Comparison of ENCODE assay signal across 8 cellular contexts in genomic region chr2:75640621-75641121, GRCh38. TPM values are rescaled to one million over a fixed set of nuclear protein-coding genes. Genes with fewer than 3 reads are reported as not detected.
DNase-seq lines count a peak whose midpoint lies in the region; ATAC-seq and TF ChIP-seq lines count a peak whose summit lies in the region.

No MANE protein-coding gene starts in this region.

- no peak overlapping the region for H2AFZ ChIP-seq in mesenchymal stem cell (ENCODE audit: low read depth, low read length)

- no peaks in the 10 kb centered on the region for H3K9me3 ChIP-seq in mesenchymal stem cell (ENCODE audit: control insufficient read depth, low read length)

- no peak overlapping the region for H3K18ac ChIP-seq in mesenchymal stem cell (ENCODE audit: low read depth in 1 of 2, low read length in 2 of 2)

- no peak overlapping the region for H3K4me2 ChIP-seq in mesenchymal stem cell (ENCODE audit: low read length, poor library complexity, severe bottlenecking)

- H3K4ac ChIP-seq in mesenchymal stem cell (ENCODE audit: low read depth in 1 of 2, low read length in 2 of 2), result no peak overlapping the region

- H3K9me3 Mint-ChIP-seq in activated CD4-positive, alpha-beta T cell treated with anti-CD3 and anti-CD28 coated beads, Interleukin-2, amount 10 ng/mL, durations not matched to agents 7 days and 5 days, result no peaks in the 10 kb centered on the region

- H3K27ac Mint-ChIP-seq in activated CD4-positive, alpha-beta T cell treated with anti-CD3 and anti-CD28 coated beads, Interleukin-2, amount 10 ng/mL, durations not matched to agents 7 days and 5 days, result no peak overlapping the region

- no peaks in the 10 kb centered on the region for H3K4me1 ChIP-seq in mesenchymal stem cell (ENCODE audit: control insufficient read depth, insufficient read depth, low read depth, low read length)

- H3K27me3 Mint-ChIP-seq in activated CD4-positive, alpha-beta T cell treated with anti-CD3 and anti-CD28 coated beads, Interleukin-2, amount 10 ng/mL, durations not matched to agents 7 days and 5 days, result peaks cover 25% of the 10 kb centered on the region

- no peak overlapping the region for H2BK120ac ChIP-seq in mesenchymal stem cell (ENCODE audit: low read depth, low read length)

- no peaks in the 10 kb centered on the region for H3K36me3 Mint-ChIP-seq in activated CD4-positive, alpha-beta T cell treated with anti-CD3 and anti-CD28 coated beads, Interleukin-2, amount 10 ng/mL, durations not matched to agents 7 days and 5 days (ENCODE audit: low read depth)

- no peak overlapping the region for H4K91ac ChIP-seq in mesenchymal stem cell (ENCODE audit: low read length)

- H2AK5ac ChIP-seq in mesenchymal stem cell (ENCODE audit: low read length, severe bottlenecking), result no peak overlapping the region

- H2BK12ac ChIP-seq in mesenchymal stem cell (ENCODE audit: low read length in 2 of 2), result no peak overlapping the region

- no peaks in the 10 kb centered on the region for H3K36me3 ChIP-seq in mesenchymal stem cell (ENCODE audit: control insufficient read depth in 1 of 2, insufficient read depth in 2 of 2, low read depth in 1 of 2, low read length in 2 of 2)

- CTCF ChIA-PET in activated CD4-positive, alpha-beta T cell treated with anti-CD3 and anti-CD28 coated beads, Interleukin-2, amount 10 ng/mL, durations not matched to agents 7 days and 5 days (lab: Charles Lee), result interaction anchor here (0.8 to 1.3 kb wide), 5 partner anchors 11 to 27 kb away, joined by 3 to 4 read pairs (median 3); no protein-coding TSS in a partner anchor

- H4K8ac ChIP-seq in mesenchymal stem cell (ENCODE audit: low read length), result no peak overlapping the region

- no peak overlapping the region for H3K14ac ChIP-seq in mesenchymal stem cell (ENCODE audit: low read length in 2 of 2)

- H3K23ac ChIP-seq in mesenchymal stem cell (ENCODE audit: low read length in 2 of 2), result no peak overlapping the region

- no peak overlapping the region for H2BK15ac ChIP-seq in mesenchymal stem cell (ENCODE audit: low read depth, poor library complexity, severe bottlenecking)

- peak overlapping the region; percentile 73 for H3K9ac ChIP-seq in mesenchymal stem cell (ENCODE audit: low read length)

- TF ChIP-seq CTCF in AG09319 (IDR thresholded peaks at IDR 0.05; ENCODE audit: low read depth, low read length), result no peak; the same call in none of the 2 replicates

- ATAC-seq in GM18511 (IDR thresholded peaks at IDR 0.05; ENCODE audit: unreplicated experiment) (peak; percentile 97), HG02943 (IDR thresholded peaks at IDR 0.05; ENCODE audit: low read depth, unreplicated experiment) (peak; percentile 94)

- 0% methylated on average over 2 of the region's 3 CpGs for WGBS in mesenchymal stem cell

- DNase-seq in AG09319 (ENCODE audit: extremely low read depth, low read depth), result peak; percentile 37
- DNase-seq in NCI-H2171 (lab: John Stamatoyannopoulos, UW), result peak; percentile 35
- peak; percentile 54 for DNase-seq in activated CD4-positive, alpha-beta T cell treated with anti-CD3 and anti-CD28 coated beads, Interleukin-2, amount 10 ng/mL, durations not matched to agents 7 days and 5 days
- peak; percentile 60 for DNase-seq in ecto neural progenitor cell (ENCODE audit: low spot score)
- DNase-seq in mesenchymal stem cell, result peak; percentile 78
- DNase-seq in stimulated activated CD8-positive, alpha-beta memory T cell treated with anti-CD3 and anti-CD28 coated beads, Interleukin-4, amount 100 ng/mL, for 24 hours (ENCODE audit: low read depth), result peak; percentile 31

- H3K4me3 Mint-ChIP-seq in activated CD4-positive, alpha-beta T cell treated with anti-CD3 and anti-CD28 coated beads, Interleukin-2, amount 10 ng/mL, durations not matched to agents 7 days and 5 days, result no peak overlapping the region

- peaks cover 9 to 12% of the 10 kb centered on the region in 2 experiments for H3K27me3 ChIP-seq in mesenchymal stem cell (ENCODE audit: control insufficient read depth in 1 of 2, insufficient read depth in 1 of 2, low read length in 2 of 2)

- no peak overlapping the region for H3K27ac ChIP-seq in mesenchymal stem cell (ENCODE audit: low read length, poor library complexity, severe bottlenecking)

- H3K4me1 Mint-ChIP-seq in activated CD4-positive, alpha-beta T cell treated with anti-CD3 and anti-CD28 coated beads, Interleukin-2, amount 10 ng/mL, durations not matched to agents 7 days and 5 days, result no peaks in the 10 kb centered on the region

- no peak overlapping the region for H2BK5ac ChIP-seq in mesenchymal stem cell (ENCODE audit: low read depth, low read length, poor library complexity, severe bottlenecking)

- H3K4me3 ChIP-seq in mesenchymal stem cell (ENCODE audit: insufficient read depth in 1 of 2, low read depth in 1 of 2, low read length in 2 of 2), result no peak overlapping the region

- no peaks in the 10 kb centered on the region for H3K79me1 ChIP-seq in mesenchymal stem cell (replicated peaks; ENCODE audit: low read length, poor library complexity, severe bottlenecking)

- POLR2A ChIA-PET in activated CD4-positive, alpha-beta T cell treated with anti-CD3 and anti-CD28 coated beads, Interleukin-2, amount 10 ng/mL, durations not matched to agents 7 days and 5 days (lab: Charles Lee), result no interaction called here

RNA-seq across cellular contexts. Expression of gene MRPL19, which starts 5.9 kb away (rescaled TPM):
- total RNA-seq in activated CD4-positive, alpha-beta T cell treated with anti-CD3 and anti-CD28 coated beads, Interleukin-2, amount 10 ng/mL, durations not matched to agents 7 days and 5 days, result 10 to 100 TPM; 33.9 to 38.3 TPM
- 32.6 TPM for polyA plus RNA-seq in mesenchymal stem cell (2013, experiment 1 of 2)
- polyA plus RNA-seq in mesenchymal stem cell (2013, experiment 2 of 2), result 32.9 TPM
